ENCODE assay signal across 12 cellular contexts in the genomic region with DNA sequence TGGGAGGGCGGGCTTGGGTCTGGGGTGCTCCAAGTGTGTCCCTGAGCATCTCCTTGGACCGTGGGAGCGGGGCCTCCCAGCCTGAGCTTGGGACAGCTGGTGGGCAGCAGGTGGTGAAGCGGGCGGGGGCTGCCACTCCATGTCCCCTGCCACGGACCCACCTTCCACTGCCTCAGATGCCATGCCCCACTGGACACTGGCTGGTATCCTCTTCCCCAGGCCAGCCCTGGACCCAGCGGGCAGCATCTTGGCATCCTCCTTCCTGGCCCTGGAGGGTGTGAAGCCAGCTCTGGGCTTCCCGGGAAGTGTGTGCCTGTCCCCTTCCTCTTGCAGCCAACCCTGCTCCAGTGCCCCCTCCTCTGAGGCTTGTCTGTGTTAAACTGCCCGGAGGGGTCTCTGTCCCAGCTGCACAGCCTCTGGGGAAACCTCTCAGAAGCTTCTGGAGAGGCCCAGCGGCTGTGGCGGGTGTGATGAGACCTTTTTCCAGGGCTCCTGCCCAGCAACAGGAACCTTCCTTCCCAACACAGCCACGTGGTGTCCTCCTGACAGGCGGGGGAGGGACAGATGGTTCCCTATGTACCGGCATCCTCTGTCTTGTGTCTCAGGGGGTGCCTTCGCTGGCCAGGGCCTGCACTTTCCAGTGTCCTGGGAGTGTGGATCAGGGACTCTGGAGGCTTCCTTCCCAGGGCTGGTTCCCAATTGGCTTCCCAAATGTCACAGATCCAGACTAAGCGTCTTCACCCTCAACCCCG.
"Had no signal": no experiment of that assay in that cellular context is flagged by ENCODE, and none has a peak within 500 bp of the region (broad histone marks: within the 10 kb centered on the region; RNA-seq: fewer than 3 reads in every experiment).

No MANE protein-coding gene starts in this region.

- H3K36me3 ChIP-seq: pancreas had no signal

- H3K27me3 Mint-ChIP-seq: brain had no signal

- H3K27ac Mint-ChIP-seq: activated CD4-positive, alpha-beta T cell treated with anti-CD3 and anti-CD28 coated beads, Interleukin-2, amount 10 ng/mL, durations not matched to agents 7 days and 5 days; activated naive CD8-positive, alpha-beta T cell treated with anti-CD3 and anti-CD28 coated beads, Interleukin-2, amount 10 ng/mL, durations not matched to agents 7 days and 5 days had no signal

- H3K4me1 ChIP-seq: pancreas had no signal

- H3K27me3 ChIP-seq: pancreas had no signal

- DNase-seq: activated CD4-positive, alpha-beta T cell treated with anti-CD3 and anti-CD28 coated beads, Interleukin-2, amount 10 ng/mL, durations not matched to agents 7 days and 5 days; activated naive CD8-positive, alpha-beta T cell treated with anti-CD3 and anti-CD28 coated beads, Interleukin-2, amount 10 ng/mL, durations not matched to agents 7 days and 5 days; central memory CD4-positive, alpha-beta T cell; effector memory CD4-positive, alpha-beta T cell; foreskin melanocyte; head of caudate nucleus; pancreas; stimulated activated CD4-positive, alpha-beta T cell treated with anti-CD3 and anti-CD28 coated beads, Interleukin-12 subunit alpha, Interleukin-12 subunit beta, amount 100 ng/mL, for 4 hours; stimulated activated CD4-positive, alpha-beta T cell treated with anti-CD3 and anti-CD28 coated beads, Interleukin-2, amount 100 ng/mL, for 24 hours; T-helper 2 cell had no signal

- H3K9me3 ChIP-seq: pancreas had no signal

- H3K27ac ChIP-seq: epithelial cell of prostate, pancreas had no signal

- H3K9me3 Mint-ChIP-seq: activated naive CD8-positive, alpha-beta T cell treated with anti-CD3 and anti-CD28 coated beads, Interleukin-2, amount 10 ng/mL, durations not matched to agents 7 days and 5 days had no signal

- H3K4me3 ChIP-seq: pancreas had no signal

- H3K4me3 Mint-ChIP-seq: activated CD4-positive, alpha-beta T cell treated with anti-CD3 and anti-CD28 coated beads, Interleukin-2, amount 10 ng/mL, durations not matched to agents 7 days and 5 days; activated naive CD8-positive, alpha-beta T cell treated with anti-CD3 and anti-CD28 coated beads, Interleukin-2, amount 10 ng/mL, durations not matched to agents 7 days and 5 days; brain had no signal

- H3K36me3 Mint-ChIP-seq: activated naive CD8-positive, alpha-beta T cell treated with anti-CD3 and anti-CD28 coated beads, Interleukin-2, amount 10 ng/mL, durations not matched to agents 7 days and 5 days; brain had no signal

- ATAC-seq: pancreas had no signal
